In the genomic region with DNA sequence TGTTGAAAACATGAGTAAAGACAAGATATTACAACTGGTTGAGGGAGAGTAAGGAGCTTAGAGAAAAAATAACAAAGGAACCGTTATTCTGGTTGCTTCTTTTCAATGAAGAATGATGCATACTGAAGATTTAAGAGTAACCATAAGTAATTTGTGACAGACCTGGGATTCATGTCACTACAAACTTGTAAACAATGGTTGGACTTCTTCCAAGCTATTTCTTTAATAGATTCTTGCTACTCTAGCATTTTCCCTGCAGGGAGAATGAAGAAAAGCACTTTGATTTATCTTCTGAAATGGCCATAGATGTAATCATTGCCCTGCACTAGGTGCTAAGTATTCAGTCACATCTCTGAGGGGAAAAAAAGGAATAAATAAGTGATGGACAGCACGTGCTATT, we compare ENCODE assay signal across 30 cellular contexts.
"Had no signal": no experiment of that assay in that cellular context is flagged by ENCODE, and none has a peak within 500 bp of the region (broad histone marks: within the 10 kb centered on the region; RNA-seq: fewer than 3 reads in every experiment).

No MANE protein-coding gene starts in this region.

- H3K9me3 ChIP-seq: ovary, psoas muscle, right lobe of liver, suprapubic skin, testis, transverse colon, upper lobe of right lung, uterus had no signal

- H3K4me1 Mint-ChIP-seq: naive thymus-derived CD8-positive, alpha-beta T cell; nephron progenitor cell; neural progenitor cell; stimulated activated memory B cell treated with anti-CD40 and anti-IgM and Interleukin-4, amounts not matched to agents 10 μg/mL and 1 μg/mL and 100 μg/mL, for 72 hours; stimulated activated naive CD8-positive, alpha-beta T cell treated with anti-CD3 and anti-CD28 coated beads, Interleukin-15, amount 100 ng/mL, for 72 hours had no signal

- H3K4me3 Mint-ChIP-seq: naive thymus-derived CD8-positive, alpha-beta T cell; natural killer cell treated with Interleukin-12 subunit alpha and Interleukin-12 subunit beta and Interleukin-15 and Interleukin-18, amount 100 ng/mL, for 72 hours; nephron progenitor cell; neural progenitor cell; stimulated activated memory B cell treated with anti-CD40 and anti-IgM and Interleukin-4, amounts not matched to agents 10 μg/mL and 1 μg/mL and 100 μg/mL, for 72 hours; stimulated activated naive CD8-positive, alpha-beta T cell treated with anti-CD3 and anti-CD28 coated beads, Interleukin-15, amount 100 ng/mL, for 72 hours; type B pancreatic cell had no signal

- H3K4me3 ChIP-seq: neural progenitor cell, ovary, psoas muscle, right lobe of liver, sigmoid colon, suprapubic skin, testis, tibial artery, transverse colon, upper lobe of right lung, uterus had no signal

- H3K36me3 ChIP-seq: neural progenitor cell, ovary, right lobe of liver, sigmoid colon, suprapubic skin, tibial artery, transverse colon, upper lobe of right lung, uterus had no signal

- H3K27me3 Mint-ChIP-seq: naive thymus-derived CD8-positive, alpha-beta T cell; natural killer cell treated with Interleukin-12 subunit alpha and Interleukin-12 subunit beta and Interleukin-15 and Interleukin-18, amount 100 ng/mL, for 72 hours; progenitor cell of endocrine pancreas; stimulated activated memory B cell treated with anti-CD40 and anti-IgM and Interleukin-4, amounts not matched to agents 10 μg/mL and 1 μg/mL and 100 μg/mL, for 72 hours; stimulated activated naive CD8-positive, alpha-beta T cell treated with anti-CD3 and anti-CD28 coated beads, Interleukin-15, amount 100 ng/mL, for 72 hours had no signal

- H3K27ac Mint-ChIP-seq: naive thymus-derived CD8-positive, alpha-beta T cell; natural killer cell treated with Interleukin-12 subunit alpha and Interleukin-12 subunit beta and Interleukin-15 and Interleukin-18, amount 100 ng/mL, for 72 hours; nephron progenitor cell; neural progenitor cell; progenitor cell of endocrine pancreas; stimulated activated memory B cell treated with anti-CD40 and anti-IgM and Interleukin-4, amounts not matched to agents 10 μg/mL and 1 μg/mL and 100 μg/mL, for 72 hours; stimulated activated naive CD8-positive, alpha-beta T cell treated with anti-CD3 and anti-CD28 coated beads, Interleukin-15, amount 100 ng/mL, for 72 hours; type B pancreatic cell had no signal

- DNase-seq: naive thymus-derived CD8-positive, alpha-beta T cell; nephron progenitor cell; occipital lobe; ovary; posterior cingulate gyrus; psoas muscle; right cardiac atrium; right lobe of liver; sigmoid colon; small intestine; stimulated activated CD4-positive, alpha-beta T cell treated with anti-CD3 and anti-CD28 coated beads, Interleukin-15, amount 100 ng/mL, for 24 hours; stimulated activated CD4-positive, alpha-beta T cell treated with anti-CD3 and anti-CD28 coated beads, Interleukin-2, amount 100 ng/mL, for 24 hours; stimulated activated CD4-positive, alpha-beta T cell treated with anti-CD3 and anti-CD28 coated beads, Interleukin-2, amount 100 ng/mL, for 48 hours; stimulated activated CD4-positive, alpha-beta T cell treated with anti-CD3 and anti-CD28 coated beads, Interleukin-4, amount 100 ng/mL, for 24 hours; stimulated activated naive CD4-positive, alpha-beta T cell; stimulated activated naive CD8-positive, alpha-beta T cell treated with anti-CD3 and anti-CD28 coated beads, Interleukin-15, amount 100 ng/mL, for 72 hours; stimulated activated naive CD8-positive, alpha-beta T cell treated with anti-CD3 and anti-CD28 coated beads, Interleukin-15, Interleukin-2, amounts not matched to agents 100 U/mL and 50 U/mL, for 24 hours; substantia nigra; testis; tibial artery; transverse colon; upper lobe of right lung; uterus had no signal

- H3K4me1 ChIP-seq: neural progenitor cell, parathyroid adenoma, psoas muscle, right lobe of liver, sigmoid colon, suprapubic skin, testis, tibial artery, transverse colon, upper lobe of right lung, uterus had no signal

- H3K27me3 ChIP-seq: neural progenitor cell, ovary, right lobe of liver, sigmoid colon, suprapubic skin, testis, tibial artery, transverse colon, upper lobe of right lung, uterus had no signal

- H3K36me3 Mint-ChIP-seq: natural killer cell treated with Interleukin-12 subunit alpha and Interleukin-12 subunit beta and Interleukin-15 and Interleukin-18, amount 100 ng/mL, for 72 hours; neural progenitor cell; stimulated activated memory B cell treated with anti-CD40 and anti-IgM and Interleukin-4, amounts not matched to agents 10 μg/mL and 1 μg/mL and 100 μg/mL, for 72 hours; type B pancreatic cell had no signal

- H3K27ac ChIP-seq: neural progenitor cell, ovary, parathyroid adenoma, psoas muscle, right lobe of liver, sigmoid colon, suprapubic skin, testis, tibial artery, transverse colon, upper lobe of right lung, uterus had no signal
